In the genomic region with DNA sequence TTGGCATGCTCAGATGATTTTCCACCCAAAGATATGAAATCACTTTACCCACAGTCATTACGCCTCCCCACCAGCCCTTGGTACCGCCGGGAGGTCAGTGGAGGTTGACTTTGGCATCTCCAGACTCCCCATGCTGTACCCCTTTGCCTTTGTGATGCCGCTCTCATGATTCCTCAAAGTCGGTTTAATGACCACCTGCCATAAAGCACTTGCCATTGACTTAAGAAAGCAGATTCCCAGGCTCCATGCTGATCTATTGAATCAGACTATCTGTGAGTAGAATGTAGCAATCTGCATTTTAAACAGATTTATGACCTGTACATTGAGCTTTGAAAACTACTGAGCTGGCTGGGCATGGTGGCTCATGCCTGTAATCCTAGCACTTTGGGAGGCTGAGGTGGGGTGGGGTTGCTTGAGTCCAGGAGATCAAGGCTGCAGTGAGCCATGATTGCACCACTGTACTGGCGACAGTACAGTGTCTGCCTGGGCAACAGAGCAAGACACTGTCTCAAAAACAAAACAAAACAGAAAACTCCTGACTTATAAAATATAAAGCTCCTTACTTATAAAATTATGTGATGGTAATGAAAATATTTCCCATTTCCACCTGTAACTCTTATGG, we compare ENCODE assay signal across 32 cellular contexts.
"Had no signal": no experiment of that assay in that cellular context is flagged by ENCODE, and none has a peak within 500 bp of the region (broad histone marks: within the 10 kb centered on the region; RNA-seq: fewer than 3 reads in every experiment).

No MANE protein-coding gene starts in this region.

- H3K27ac ChIP-seq: foreskin keratinocyte, heart left ventricle, ovary, skin epidermis, stomach, suprapubic skin, tibial artery, WERI-Rb-1 had no signal

- H3K36me3 ChIP-seq: heart left ventricle, ovary, stomach, suprapubic skin, tibial artery, WERI-Rb-1 had no signal

- H3K4me1 Mint-ChIP-seq: activated CD4-positive, alpha-beta memory T cell treated with anti-CD3 and anti-CD28 coated beads, Interleukin-2, amount 10 ng/mL, durations not matched to agents 7 days and 5 days; activated CD4-positive, alpha-beta T cell treated with anti-CD3 and anti-CD28 coated beads, Interleukin-2, amount 10 ng/mL, durations not matched to agents 7 days and 5 days; activated naive CD8-positive, alpha-beta T cell treated with anti-CD3 and anti-CD28 coated beads, Interleukin-2, amount 50 U/mL, for 24 hours; naive B cell; stimulated activated memory B cell treated with anti-CD40 and anti-IgM and Interleukin-4, amounts not matched to agents 10 μg/mL and 1 μg/mL and 100 μg/mL, for 72 hours had no signal

- DNase-seq: activated CD4-positive, alpha-beta memory T cell treated with anti-CD3 and anti-CD28 coated beads, Interleukin-2, amount 10 ng/mL, durations not matched to agents 7 days and 5 days; activated CD4-positive, alpha-beta T cell treated with anti-CD3 and anti-CD28 coated beads for 1 hour; activated CD4-positive, alpha-beta T cell treated with anti-CD3 and anti-CD28 coated beads, Interleukin-2, amount 10 ng/mL, durations not matched to agents 7 days and 5 days; activated CD8-positive, alpha-beta memory T cell treated with anti-CD3 and anti-CD28 coated beads, Interleukin-2, amount 50 U/mL, for 48 hours; activated gamma-delta T cell treated with Interleukin-2 at 50 U/mL for 16 hours; activated naive CD4-positive, alpha-beta T cell treated with anti-CD3 and anti-CD28 coated beads, Interleukin-2, amount 50 U/mL, for 16 hours; activated naive CD8-positive, alpha-beta T cell treated with anti-CD3 and anti-CD28 coated beads, Interleukin-2, amount 50 U/mL, for 24 hours; activated T-cell treated with anti-CD3 and anti-CD28 coated beads, Interleukin-2, amount 50 U/mL, for 24 hours; amygdala; caudate nucleus; foreskin keratinocyte; heart left ventricle; hypothalamus; islet precursor cell; mammary epithelial cell; naive B cell; nephron progenitor cell; ovary; stimulated activated CD4-positive, alpha-beta T cell treated with anti-CD3 and anti-CD28 coated beads, Interleukin-4, amount 100 ng/mL, for 4 hours; stimulated activated CD8-positive, alpha-beta memory T cell treated with anti-CD3 and anti-CD28 coated beads, Interleukin-4, amount 100 ng/mL, for 48 hours; stomach; SW 1271; T-helper 9 cell; tibial artery; WERI-Rb-1 had no signal

- H3K9me3 ChIP-seq: heart left ventricle, ovary, stomach, suprapubic skin, tibial artery had no signal

- H3K4me1 ChIP-seq: foreskin keratinocyte, heart left ventricle, stomach, tibial artery had no signal

- FAIRE-seq: endothelial cell of umbilical vein had no signal

- H3K27me3 Mint-ChIP-seq: naive B cell; progenitor cell of endocrine pancreas; stimulated activated memory B cell treated with anti-CD40 and anti-IgM and Interleukin-4, amounts not matched to agents 10 μg/mL and 1 μg/mL and 100 μg/mL, for 72 hours had no signal

- H3K4me3 Mint-ChIP-seq: activated CD4-positive, alpha-beta memory T cell treated with anti-CD3 and anti-CD28 coated beads, Interleukin-2, amount 10 ng/mL, durations not matched to agents 7 days and 5 days; activated CD4-positive, alpha-beta T cell treated with anti-CD3 and anti-CD28 coated beads, Interleukin-2, amount 10 ng/mL, durations not matched to agents 7 days and 5 days; activated naive CD8-positive, alpha-beta T cell treated with anti-CD3 and anti-CD28 coated beads, Interleukin-2, amount 50 U/mL, for 24 hours; activated T-cell treated with anti-CD3 and anti-CD28 coated beads, Interleukin-2, amount 50 U/mL, for 24 hours; naive B cell; nephron progenitor cell; stimulated activated memory B cell treated with anti-CD40 and anti-IgM and Interleukin-4, amounts not matched to agents 10 μg/mL and 1 μg/mL and 100 μg/mL, for 72 hours; T-helper 1 cell treated with Interleukin-12 subunit alpha and Interleukin-12 subunit beta and Interleukin-4 antibody, amounts not matched to agents 30 μg/mL and 1 μg/mL, for 36 hours had no signal

- ATAC-seq: activated naive CD8-positive, alpha-beta T cell treated with anti-CD3 and anti-CD28 coated beads, Interleukin-2, amount 50 U/mL, for 24 hours; foreskin keratinocyte; heart left ventricle; sciatic nerve; stimulated activated memory B cell treated with anti-CD40 and anti-IgM and Interleukin-4, amounts not matched to agents 10 μg/mL and 1 μg/mL and 100 μg/mL, for 72 hours had no signal

- H3K36me3 Mint-ChIP-seq: naive B cell; stimulated activated memory B cell treated with anti-CD40 and anti-IgM and Interleukin-4, amounts not matched to agents 10 μg/mL and 1 μg/mL and 100 μg/mL, for 72 hours had no signal

- H3K9me3 Mint-ChIP-seq: activated CD4-positive, alpha-beta memory T cell treated with anti-CD3 and anti-CD28 coated beads, Interleukin-2, amount 10 ng/mL, durations not matched to agents 7 days and 5 days; activated CD4-positive, alpha-beta T cell treated with anti-CD3 and anti-CD28 coated beads, Interleukin-2, amount 10 ng/mL, durations not matched to agents 7 days and 5 days; activated naive CD8-positive, alpha-beta T cell treated with anti-CD3 and anti-CD28 coated beads, Interleukin-2, amount 50 U/mL, for 24 hours; activated T-cell treated with anti-CD3 and anti-CD28 coated beads, Interleukin-2, amount 50 U/mL, for 24 hours; nephron progenitor cell; stimulated activated memory B cell treated with anti-CD40 and anti-IgM and Interleukin-4, amounts not matched to agents 10 μg/mL and 1 μg/mL and 100 μg/mL, for 72 hours; T-helper 1 cell treated with Interleukin-12 subunit alpha and Interleukin-12 subunit beta and Interleukin-4 antibody, amounts not matched to agents 30 μg/mL and 1 μg/mL, for 36 hours had no signal

- H3K4me3 ChIP-seq: heart left ventricle, ovary, skin epidermis, stomach, suprapubic skin, tibial artery had no signal

- H3K27ac Mint-ChIP-seq: activated CD4-positive, alpha-beta memory T cell treated with anti-CD3 and anti-CD28 coated beads, Interleukin-2, amount 10 ng/mL, durations not matched to agents 7 days and 5 days; activated CD4-positive, alpha-beta T cell treated with anti-CD3 and anti-CD28 coated beads, Interleukin-2, amount 10 ng/mL, durations not matched to agents 7 days and 5 days; activated naive CD8-positive, alpha-beta T cell treated with anti-CD3 and anti-CD28 coated beads, Interleukin-2, amount 50 U/mL, for 24 hours; activated T-cell treated with anti-CD3 and anti-CD28 coated beads, Interleukin-2, amount 50 U/mL, for 24 hours; naive B cell; nephron progenitor cell; progenitor cell of endocrine pancreas; stimulated activated memory B cell treated with anti-CD40 and anti-IgM and Interleukin-4, amounts not matched to agents 10 μg/mL and 1 μg/mL and 100 μg/mL, for 72 hours; T-helper 1 cell treated with Interleukin-12 subunit alpha and Interleukin-12 subunit beta and Interleukin-4 antibody, amounts not matched to agents 30 μg/mL and 1 μg/mL, for 36 hours had no signal

- H3K27me3 ChIP-seq: foreskin keratinocyte, heart left ventricle, ovary, stomach, suprapubic skin had no signal
